11 cellular contexts compared by ENCODE assay signal in genomic region chr6:139973602-139974373, GRCh38.
DNase-seq lines count a peak whose midpoint lies in the region; ATAC-seq and TF ChIP-seq lines count a peak whose summit lies in the region.
"Had no signal": no experiment of that assay in that cellular context is flagged by ENCODE, and none has a peak within 500 bp of the region (broad histone marks: within the 10 kb centered on the region; RNA-seq: fewer than 3 reads in every experiment).

No MANE protein-coding gene starts in this region.

- no peaks in the 10 kb centered on the region for H3K9me3 ChIP-seq in thyroid gland

- 55 to 56% methylated on average over 4 of the region's 4 CpGs for WGBS in thyroid gland, 2 donors

- peak overlapping the region in 2 of 3 donors; percentile 32 to 57 for H3K27ac ChIP-seq in thyroid gland
- H3K27ac ChIP-seq: 22Rv1 had no signal

- DNase-seq in DMS53 (lab: John Stamatoyannopoulos, UW), result peak; percentile 14
- DNase-seq in DMS53 treated with DMSO at 0.1 percent for 48 hours (lab: John Stamatoyannopoulos, UW; ENCODE audit: unreplicated experiment), result no peak
- DNase-seq in astrocyte of the spinal cord (ENCODE audit: low read depth, low spot score), result peak; percentile 88
- DNase-seq in kidney glomerular epithelial cell (lab: John Stamatoyannopoulos, UW), result peak; percentile 79
- DNase-seq in thyroid gland, result no peak
- no peak for DNase-seq in stimulated activated CD4-positive, alpha-beta T cell treated with anti-CD3 and anti-CD28 coated beads, Interleukin-2, amount 100 ng/mL, for 24 hours
- DNase-seq: activated naive CD8-positive, alpha-beta T cell treated with anti-CD3 and anti-CD28 coated beads for 36 hours; NCI-H1694 had no signal

- intact Hi-C loops in thyroid gland (cut with DNase I), result loop anchor here (10.0 kb wide), 1 partner anchor 599 kb away; the partner anchor contains the start of gene CITED2

- in situ Hi-C loops in astrocyte of the spinal cord (cut with HindIII; ENCODE audit: low sequenced_read_pairs), result no loop called here

- TF ChIP-seq CTCF in astrocyte of the spinal cord (IDR thresholded peaks at IDR 0.05; ENCODE audit: low read depth, low read length) (no peak), thyroid gland (IDR thresholded peaks at IDR 0.05) (no peak)

- H3K27me3 ChIP-seq in thyroid gland, result no peaks in the 10 kb centered on the region

- H3K4me3 ChIP-seq in astrocyte of the spinal cord (ENCODE audit: low read depth, low read length) (no peak overlapping the region), thyroid gland (replicated peaks in 1 of 3) (no peak overlapping the region)

- no peak for TF ChIP-seq POLR2A in thyroid gland (IDR thresholded peaks at IDR 0.05)

- ATAC-seq in HG03565 (IDR thresholded peaks at IDR 0.05; ENCODE audit: unreplicated experiment), result no peak
- no peak for ATAC-seq in HG02610 (IDR thresholded peaks at IDR 0.05; ENCODE audit: unreplicated experiment)

- peaks cover 38 to 41% of the 10 kb centered on the region in 2 donors for H3K4me1 ChIP-seq in thyroid gland

- H3K36me3 ChIP-seq in thyroid gland, result no peaks in the 10 kb centered on the region

Comparison
In these comparisons a context has a peak if more than half of its experiments do, and no peak if none do; other contexts are left out.
1. DNase-seq: peak in DMS53 (single experiment), astrocyte of the spinal cord (single experiment) and kidney glomerular epithelial cell (single experiment); none in DMS53 treated with DMSO at 0.1 percent for 48 hours (single experiment), thyroid gland (0 of 2) and stimulated activated CD4-positive, alpha-beta T cell treated with anti-CD3 and anti-CD28 coated beads, Interleukin-2, amount 100 ng/mL, for 24 hours (0 of 2).